ENCODE assay signal across 16 cellular contexts in genomic region chr16:9597967-9598730, GRCh38.
DNase-seq lines count a peak whose midpoint lies in the region; FAIRE-seq and TF ChIP-seq lines count a peak whose summit lies in the region.
"Had no signal": no experiment of that assay in that cellular context is flagged by ENCODE, and none has a peak within 500 bp of the region (broad histone marks: within the 10 kb centered on the region; RNA-seq: fewer than 3 reads in every experiment).

No MANE protein-coding gene starts in this region.

- no peak for FAIRE-seq in D721Med (lab: Jason Lieb, UNC)
- FAIRE-seq: A549 had no signal

- TF ChIP-seq CTCF in D721Med (IDR thresholded peaks at IDR 0.05; ENCODE audit: insufficient read depth, missing control alignments): no peak

- DNase-seq in OCI-M1 (lab: John Stamatoyannopoulos, UW): peak; percentile 92
- DNase-seq in cerebellar cortex (ENCODE audit: low spot score): peak; percentile 1
- peak; percentile 79 for DNase-seq in inferior parietal cortex (ENCODE audit: extremely low spot score)
- DNase-seq in pons (ENCODE audit: low spot score): peak; percentile 98
- DNase-seq in NCI-H146 (lab: John Stamatoyannopoulos, UW): no peak
- DNase-seq in D721Med (ENCODE audit: insufficient read length, low spot score): no peak
- DNase-seq in mucosa of gallbladder (ENCODE audit: low spot score): no peak
- DNase-seq in GOT3 (lab: John Stamatoyannopoulos, UW): no peak
- DNase-seq: Caco-2, EL, KG1, NCI-H1092, NCI-H226, NCI-H524 treated with DMSO at 0.1 percent for 48 hours, SHP77 treated with DMSO at 0.1 percent for 48 hours had no signal

Comparison
In these comparisons a context has a peak if more than half of its experiments do, and no peak if none do; other contexts are left out.
1. DNase-seq: peak in OCI-M1 (single experiment), cerebellar cortex (single experiment), inferior parietal cortex (single experiment) and pons (single experiment); none in NCI-H146 (single experiment), D721Med (single experiment), mucosa of gallbladder (single experiment) and GOT3 (single experiment).